12 cellular contexts compared by ENCODE assay signal in the genomic region with DNA sequence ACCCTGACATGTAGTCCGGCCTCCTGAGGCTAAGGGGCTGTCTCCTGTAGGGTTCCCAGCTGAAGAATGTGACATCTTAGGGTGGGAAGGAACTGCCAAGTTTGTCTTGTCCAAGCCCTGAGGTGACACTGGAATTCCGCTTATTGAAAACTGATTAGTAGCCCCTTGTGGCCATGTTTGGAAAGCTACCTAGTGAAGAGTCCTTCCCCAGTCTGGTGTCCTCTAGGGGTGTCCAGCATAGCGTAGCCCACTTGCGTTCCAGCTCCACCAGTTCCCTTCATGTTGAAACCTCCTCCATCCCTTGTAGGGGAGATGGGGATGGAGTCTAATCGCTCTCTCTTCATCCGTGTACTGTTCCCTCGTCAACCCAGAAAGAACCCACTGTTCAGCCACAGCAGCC.
DNase-seq lines count a peak whose midpoint lies in the region; ATAC-seq and TF ChIP-seq lines count a peak whose summit lies in the region.
"Had no signal": no experiment of that assay in that cellular context is flagged by ENCODE, and none has a peak within 500 bp of the region (broad histone marks: within the 10 kb centered on the region; RNA-seq: fewer than 3 reads in every experiment).

No MANE protein-coding gene starts in this region.

- no peak overlapping the region for H4K91ac ChIP-seq in H9 (ENCODE audit: insufficient read length, low read depth, low read length)

- H3K36me3 ChIP-seq in neural progenitor cell: no peaks in the 10 kb centered on the region
- H3K36me3 ChIP-seq: BLaER1 had no signal

- H3K4me3 Mint-ChIP-seq in H9 (no peak overlapping the region), WTC11 (no peak overlapping the region), neural progenitor cell (no peak overlapping the region)
- H3K4me3 Mint-ChIP-seq: CD8-positive, alpha-beta memory T cell had no signal

- no peak overlapping the region for H3K23ac ChIP-seq in H9 (ENCODE audit: insufficient read length, low read depth, low read length)

- no peak overlapping the region for H3K14ac ChIP-seq in H9 (ENCODE audit: insufficient read depth, low read length)

- H2BK12ac ChIP-seq in H9 (ENCODE audit: insufficient read length, low read depth, low read length): no peak overlapping the region

- H3K4me1 ChIP-seq in H9 (ENCODE audit: insufficient read depth, low read length): peaks cover 2% of the 10 kb centered on the region; the same call in 1 of the 2 replicates
- H3K4me1 ChIP-seq in neural progenitor cell: peaks cover 14% of the 10 kb centered on the region

- H2BK120ac ChIP-seq in H9 (ENCODE audit: low read depth, low read length, poor library complexity, severe bottlenecking): no peak overlapping the region

- H3K9me3 ChIP-seq in H9 (ENCODE audit: control insufficient read depth, low read depth, low read length) (no peaks in the 10 kb centered on the region), neural progenitor cell (ENCODE audit: low read depth) (no peaks in the 10 kb centered on the region)
- H3K9me3 ChIP-seq: BLaER1 had no signal

- H3K56ac ChIP-seq in H9 (ENCODE audit: insufficient read length, low read depth, low read length): no peak overlapping the region

- H3K27me3 Mint-ChIP-seq in H9 (ENCODE audit: low read depth): no peaks in the 10 kb centered on the region
- no peaks in the 10 kb centered on the region for H3K27me3 Mint-ChIP-seq in WTC11 (ENCODE audit: low read depth)
- H3K27me3 Mint-ChIP-seq in neural progenitor cell (ENCODE audit: insufficient read depth, low read depth): peaks cover 5% of the 10 kb centered on the region

- H3K27ac Mint-ChIP-seq in H9 (no peak overlapping the region), WTC11 (no peak overlapping the region), neural progenitor cell (no peak overlapping the region)
- H3K27ac Mint-ChIP-seq: CD8-positive, alpha-beta memory T cell had no signal

- no peak for DNase-seq in H9
- no peak for DNase-seq in WTC11 (ENCODE audit: low spot score)
- peak; percentile 13 for DNase-seq in neural progenitor cell (ENCODE audit: low spot score)
- no peak for DNase-seq in stimulated activated CD4-positive, alpha-beta T cell treated with anti-CD3 and anti-CD28 coated beads, Interleukin-2, amount 100 ng/mL, for 24 hours
- no peak for DNase-seq in NCI-H128 (lab: John Stamatoyannopoulos, UW; ENCODE audit: unreplicated experiment)
- no peak for DNase-seq in HUDEP-2 (lab: John Stamatoyannopoulos, UW; ENCODE audit: unreplicated experiment in 76 of 76)
- DNase-seq: AML-193; CD8-positive, alpha-beta memory T cell; DMS53; GF-D8; KBM-7 had no signal

- H3K4me2 ChIP-seq in H9 (ENCODE audit: insufficient read depth, insufficient read length, low read length): no peak overlapping the region
- no peak overlapping the region for H3K4me2 ChIP-seq in neural progenitor cell
- H3K4me2 ChIP-seq: BLaER1 had no signal

- H3K18ac ChIP-seq in H9 (ENCODE audit: insufficient read length, low read depth, low read length): no peak overlapping the region

- peak; percentile 33; the same call in 1 of the 3 replicates for TF ChIP-seq CTCF in H9 (conservative IDR thresholded peaks at IDR 0.05)
- TF ChIP-seq CTCF in WTC11 (IDR thresholded peaks at IDR 0.05): no peak
- peak; percentile 19 for TF ChIP-seq CTCF in neural progenitor cell (IDR thresholded peaks at IDR 0.05)

- H2BK20ac ChIP-seq in H9 (ENCODE audit: low read depth, low read length, poor library complexity, severe bottlenecking): no peak overlapping the region

- no peaks in the 10 kb centered on the region for H3F3A ChIP-seq in neural progenitor cell (ENCODE audit: low read depth)

- H2BK5ac ChIP-seq in H9 (ENCODE audit: insufficient read length, low read length): no peak overlapping the region

- no peak overlapping the region for H4K8ac ChIP-seq in H9 (replicated peaks; ENCODE audit: insufficient read length, low read depth, low read length)

- H3K36me3 Mint-ChIP-seq in H9 (ENCODE audit: insufficient read depth in 1 of 3, low read depth in 3 of 3): no peaks in the 10 kb centered on the region
- H3K36me3 Mint-ChIP-seq in WTC11: no peaks in the 10 kb centered on the region
- H3K36me3 Mint-ChIP-seq in neural progenitor cell: no peaks in the 10 kb centered on the region

- H2AK5ac ChIP-seq in H9 (ENCODE audit: insufficient read length, low read length): no peak overlapping the region

- no peak overlapping the region for H2AFZ ChIP-seq in H9 (ENCODE audit: low read length)
- H2AFZ ChIP-seq in neural progenitor cell (replicated peaks): no peak overlapping the region

- CTCF ChIA-PET in WTC11 (lab: Charles Lee): interaction anchor here (0.5 to 2.0 kb wide), 5 partner anchors 16 to 88 kb away, joined by 3 to 5 read pairs (median 4); no protein-coding TSS in a partner anchor

- ATAC-seq in WTC11: peak; percentile 30; the same call in 1 of the 2 replicates

- H3K4me1 Mint-ChIP-seq in H9: peaks cover 17 to 21% of the 10 kb centered on the region in 2 experiments
- H3K4me1 Mint-ChIP-seq in WTC11: peaks cover 12% of the 10 kb centered on the region
- peaks cover 20% of the 10 kb centered on the region for H3K4me1 Mint-ChIP-seq in neural progenitor cell
- H3K4me1 Mint-ChIP-seq: CD8-positive, alpha-beta memory T cell had no signal

- no peaks in the 10 kb centered on the region for H3K9me3 Mint-ChIP-seq in H9
- no peaks in the 10 kb centered on the region for H3K9me3 Mint-ChIP-seq in WTC11
- no peaks in the 10 kb centered on the region for H3K9me3 Mint-ChIP-seq in neural progenitor cell
- H3K9me3 Mint-ChIP-seq: CD8-positive, alpha-beta memory T cell had no signal

- H2BK15ac ChIP-seq in H9 (ENCODE audit: low read depth, low read length): no peak overlapping the region

- WGBS in H9 (ENCODE audit: extremely low coverage, insufficient read length, low lambda C conversion rate): no CpG with 5 or more reads among the region's 7 CpGs

- H3K27ac ChIP-seq in H9 (ENCODE audit: insufficient read length, low read depth, low read length): no peak overlapping the region
- no peak overlapping the region for H3K27ac ChIP-seq in neural progenitor cell
- H3K27ac ChIP-seq: BLaER1 had no signal

- H3K9ac ChIP-seq in H9 (ENCODE audit: extremely low read depth, insufficient read length, low read length) (no peak overlapping the region), neural progenitor cell (no peak overlapping the region)
- H3K9ac ChIP-seq: BLaER1 had no signal

- H4K20me1 ChIP-seq in H9 (ENCODE audit: control insufficient read depth, insufficient read depth, insufficient read length) (no peaks in the 10 kb centered on the region), neural progenitor cell (ENCODE audit: low read depth) (no peaks in the 10 kb centered on the region)
- H4K20me1 ChIP-seq: BLaER1 had no signal

- no peaks in the 10 kb centered on the region for H3K79me2 ChIP-seq in H9 (ENCODE audit: insufficient read depth, low read length)
- no peaks in the 10 kb centered on the region for H3K79me2 ChIP-seq in neural progenitor cell (ENCODE audit: low read depth)

- no peak overlapping the region for H3T11ph ChIP-seq in H9 (ENCODE audit: low read length)

- no peaks in the 10 kb centered on the region for H3K27me3 ChIP-seq in H9 (ENCODE audit: insufficient read depth, low read length)
- H3K27me3 ChIP-seq in neural progenitor cell: no peaks in the 10 kb centered on the region
- H3K27me3 ChIP-seq: BLaER1 had no signal

- POLR2A ChIA-PET in WTC11 (lab: Charles Lee): no interaction called here

- no peaks in the 10 kb centered on the region for H3K23me2 ChIP-seq in H9 (ENCODE audit: insufficient read length, low read depth, low read length, poor library complexity, severe bottlenecking)

- H4K5ac ChIP-seq in H9 (ENCODE audit: insufficient read length, low read depth, low read length): no peak overlapping the region

- H3K4ac ChIP-seq in H9 (ENCODE audit: low read depth, low read length): no peak overlapping the region

- H3K4me3 ChIP-seq in neural progenitor cell: no peak overlapping the region
- H3K4me3 ChIP-seq: BLaER1 had no signal

- no peaks in the 10 kb centered on the region for H3K79me1 ChIP-seq in H9 (ENCODE audit: insufficient read depth, low read depth, low read length, poor library complexity, severe bottlenecking)

TF ChIP-seq in WTC11, 78 proteins besides CTCF, POLR2A, EP300 and RAD21 (continues in another document):
- no peak for TF ChIP-seq CREM (CRISPR knock-in tag; IDR thresholded peaks at IDR 0.05)
- TF ChIP-seq ZNF219 (CRISPR knock-in tag; IDR thresholded peaks at IDR 0.05; ENCODE audit: borderline replicate concordance): no peak
- TF ChIP-seq HMGA2 (CRISPR knock-in tag; IDR thresholded peaks at IDR 0.05): no peak
- no peak for TF ChIP-seq ZNF317 (CRISPR knock-in tag; IDR thresholded peaks at IDR 0.05; ENCODE audit: borderline replicate concordance, low read depth)
- TF ChIP-seq GTF2I (CRISPR knock-in tag; conservative IDR thresholded peaks at IDR 0.05): no peak
- TF ChIP-seq JUN (CRISPR knock-in tag; IDR thresholded peaks at IDR 0.05): no peak
- TF ChIP-seq NFYB (CRISPR knock-in tag; conservative IDR thresholded peaks at IDR 0.05; ENCODE audit: low read depth): no peak
- TF ChIP-seq, protein P1, sequence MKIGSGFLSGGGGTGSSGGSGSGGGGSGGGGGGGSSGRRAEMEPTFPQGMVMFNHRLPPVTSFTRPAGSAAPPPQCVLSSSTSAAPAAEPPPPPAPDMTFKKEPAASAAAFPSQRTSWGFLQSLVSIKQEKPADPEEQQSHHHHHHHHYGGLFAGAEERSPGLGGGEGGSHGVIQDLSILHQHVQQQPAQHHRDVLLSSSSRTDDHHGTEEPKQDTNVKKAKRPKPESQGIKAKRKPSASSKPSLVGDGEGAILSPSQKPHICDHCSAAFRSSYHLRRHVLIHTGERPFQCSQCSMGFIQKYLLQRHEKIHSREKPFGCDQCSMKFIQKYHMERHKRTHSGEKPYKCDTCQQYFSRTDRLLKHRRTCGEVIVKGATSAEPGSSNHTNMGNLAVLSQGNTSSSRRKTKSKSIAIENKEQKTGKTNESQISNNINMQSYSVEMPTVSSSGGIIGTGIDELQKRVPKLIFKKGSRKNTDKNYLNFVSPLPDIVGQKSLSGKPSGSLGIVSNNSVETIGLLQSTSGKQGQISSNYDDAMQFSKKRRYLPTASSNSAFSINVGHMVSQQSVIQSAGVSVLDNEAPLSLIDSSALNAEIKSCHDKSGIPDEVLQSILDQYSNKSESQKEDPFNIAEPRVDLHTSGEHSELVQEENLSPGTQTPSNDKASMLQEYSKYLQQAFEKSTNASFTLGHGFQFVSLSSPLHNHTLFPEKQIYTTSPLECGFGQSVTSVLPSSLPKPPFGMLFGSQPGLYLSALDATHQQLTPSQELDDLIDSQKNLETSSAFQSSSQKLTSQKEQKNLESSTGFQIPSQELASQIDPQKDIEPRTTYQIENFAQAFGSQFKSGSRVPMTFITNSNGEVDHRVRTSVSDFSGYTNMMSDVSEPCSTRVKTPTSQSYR (CRISPR knock-in tag; IDR thresholded peaks at IDR 0.05): no peak
- no peak for TF ChIP-seq ZNF121 (CRISPR knock-in tag; IDR thresholded peaks at IDR 0.05)
- TF ChIP-seq OVOL2 (CRISPR knock-in tag; IDR thresholded peaks at IDR 0.05; ENCODE audit: borderline replicate concordance): no peak
